ENCODE assay signal across 8 cellular contexts in the genomic region with DNA sequence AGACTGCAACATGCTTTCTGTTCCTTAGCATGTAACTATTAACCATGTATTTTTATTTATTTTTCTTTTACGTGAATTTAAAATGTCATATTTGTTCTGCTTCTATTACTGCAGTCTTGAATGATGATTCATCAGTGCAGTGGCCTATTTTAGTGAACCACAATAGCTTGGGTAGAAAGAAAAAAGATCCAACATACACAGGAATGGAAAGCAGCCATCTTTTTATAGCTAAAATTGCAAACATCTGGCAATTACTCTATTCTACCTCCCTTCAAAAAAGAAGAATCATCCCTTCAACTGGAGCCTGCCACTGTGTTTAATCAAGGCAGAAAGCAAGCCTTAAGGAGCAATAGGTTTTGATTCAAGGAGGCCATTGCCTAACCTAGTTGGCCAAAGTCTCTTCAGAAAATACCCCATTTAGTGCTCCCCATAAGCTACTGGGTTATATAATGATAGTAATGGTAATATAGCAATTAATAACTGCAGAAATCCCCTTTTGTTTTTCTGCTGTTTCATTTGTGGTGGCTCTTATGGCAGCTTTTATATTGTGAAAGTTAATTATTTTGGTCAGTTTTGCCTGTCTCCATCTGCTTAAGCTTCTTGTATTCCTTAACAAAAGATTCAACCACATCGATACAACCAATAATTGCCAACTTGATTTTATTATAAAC.
A peak's percentile ranks its signal among the peaks of the same experiment; 100 is the strongest.
DNase-seq lines count a peak whose midpoint lies in the region; ATAC-seq and TF ChIP-seq lines count a peak whose summit lies in the region.

No MANE protein-coding gene starts in this region.

- no peaks in the 10 kb centered on the region for H3K27me3 Mint-ChIP-seq in chondrocyte (ENCODE audit: low read depth)
- no peaks in the 10 kb centered on the region for H3K27me3 Mint-ChIP-seq in stimulated activated naive B cell treated with anti-CD40 and anti-IgM and Interleukin-4, amounts not matched to agents 10 μg/mL and 1 μg/mL and 100 μg/mL, for 72 hours
- H3K27me3 Mint-ChIP-seq in activated T-helper 17 cell treated with anti-CD3 and anti-CD28 coated beads, Interleukin-2, amount 50 U/mL, for 72 hours = no peaks in the 10 kb centered on the region

- H3K4me1 Mint-ChIP-seq in chondrocyte (ENCODE audit: low read depth) = peaks cover 38% of the 10 kb centered on the region
- H3K4me1 Mint-ChIP-seq in stimulated activated naive B cell treated with anti-CD40 and anti-IgM and Interleukin-4, amounts not matched to agents 10 μg/mL and 1 μg/mL and 100 μg/mL, for 72 hours = peaks cover 40 to 82% of the 10 kb centered on the region in 2 donors
- H3K4me1 Mint-ChIP-seq in activated T-helper 17 cell treated with anti-CD3 and anti-CD28 coated beads, Interleukin-2, amount 50 U/mL, for 72 hours = no peaks in the 10 kb centered on the region

- DNase-seq in chondrocyte (ENCODE audit: low spot score) = no peak
- DNase-seq in stimulated activated naive B cell treated with anti-CD40 and anti-IgM and Interleukin-4, amounts not matched to agents 10 μg/mL and 1 μg/mL and 100 μg/mL, for 72 hours = no peak
- no peak for DNase-seq in T-helper 1 cell
- no peak for DNase-seq in NCI-H1436 (lab: John Stamatoyannopoulos, UW)
- DNase-seq in stimulated activated CD4-positive, alpha-beta T cell treated with anti-CD3 and anti-CD28 coated beads, Interleukin-1b, Interleukin-23, amount 100 ng/mL, for 48 hours = no peak

- peaks cover 27% of the 10 kb centered on the region for H3K9me3 Mint-ChIP-seq in chondrocyte (ENCODE audit: low read depth)
- H3K9me3 Mint-ChIP-seq in stimulated activated naive B cell treated with anti-CD40 and anti-IgM and Interleukin-4, amounts not matched to agents 10 μg/mL and 1 μg/mL and 100 μg/mL, for 72 hours = peaks cover 12 to 20% of the 10 kb centered on the region in 2 donors
- H3K9me3 Mint-ChIP-seq in activated T-helper 17 cell treated with anti-CD3 and anti-CD28 coated beads, Interleukin-2, amount 50 U/mL, for 72 hours = peaks cover 7% of the 10 kb centered on the region

- ATAC-seq in GM19324 (IDR thresholded peaks at IDR 0.05; ENCODE audit: low FRiP score, unreplicated experiment) = peak; percentile 37
- peak; percentile 33 for ATAC-seq in HG03196 (IDR thresholded peaks at IDR 0.05; ENCODE audit: unreplicated experiment)
- peak; percentile 5 to 19 for ATAC-seq in stimulated activated naive B cell treated with anti-CD40 and anti-IgM and Interleukin-4, amounts not matched to agents 10 μg/mL and 1 μg/mL and 100 μg/mL, for 72 hours (replicated peaks)
- no peak for ATAC-seq in activated T-helper 17 cell treated with anti-CD3 and anti-CD28 coated beads, Interleukin-2, amount 50 U/mL, for 72 hours (replicated peaks)

- no peak for TF ChIP-seq CTCF in chondrocyte (IDR thresholded peaks at IDR 0.05)

- peaks cover 13% of the 10 kb centered on the region for H3K36me3 Mint-ChIP-seq in chondrocyte (ENCODE audit: low read depth)
- peaks cover 37 to 43% of the 10 kb centered on the region in 2 donors for H3K36me3 Mint-ChIP-seq in stimulated activated naive B cell treated with anti-CD40 and anti-IgM and Interleukin-4, amounts not matched to agents 10 μg/mL and 1 μg/mL and 100 μg/mL, for 72 hours
- no peaks in the 10 kb centered on the region for H3K36me3 Mint-ChIP-seq in activated T-helper 17 cell treated with anti-CD3 and anti-CD28 coated beads, Interleukin-2, amount 50 U/mL, for 72 hours (ENCODE audit: low read depth)

- H3K27ac Mint-ChIP-seq in chondrocyte (ENCODE audit: unreplicated experiment) = peak overlapping the region; percentile 79
- peak overlapping the region; percentile 96 for H3K27ac Mint-ChIP-seq in stimulated activated naive B cell treated with anti-CD40 and anti-IgM and Interleukin-4, amounts not matched to agents 10 μg/mL and 1 μg/mL and 100 μg/mL, for 72 hours
- H3K27ac Mint-ChIP-seq in activated T-helper 17 cell treated with anti-CD3 and anti-CD28 coated beads, Interleukin-2, amount 50 U/mL, for 72 hours = no peak overlapping the region

- no peak overlapping the region for H3K4me3 Mint-ChIP-seq in chondrocyte (ENCODE audit: unreplicated experiment)
- peak overlapping the region; percentile 51 to 71 for H3K4me3 Mint-ChIP-seq in stimulated activated naive B cell treated with anti-CD40 and anti-IgM and Interleukin-4, amounts not matched to agents 10 μg/mL and 1 μg/mL and 100 μg/mL, for 72 hours
- no peak overlapping the region for H3K4me3 Mint-ChIP-seq in activated T-helper 17 cell treated with anti-CD3 and anti-CD28 coated beads, Interleukin-2, amount 50 U/mL, for 72 hours

Comparison
In these comparisons a context has a peak if more than half of its experiments do, and no peak if none do; other contexts are left out.
1. H3K4me3 Mint-ChIP-seq: peak in stimulated activated naive B cell treated with anti-CD40 and anti-IgM and Interleukin-4, amounts not matched to agents 10 μg/mL and 1 μg/mL and 100 μg/mL, for 72 hours (2 of 2); none in chondrocyte (single experiment) and activated T-helper 17 cell treated with anti-CD3 and anti-CD28 coated beads, Interleukin-2, amount 50 U/mL, for 72 hours (single experiment).